Comparison of ENCODE assay signal across 22 cellular contexts in genomic region chr5:138620661-138621224, GRCh38. TPM values are rescaled to one million over a fixed set of nuclear protein-coding genes. Genes with fewer than 3 reads are reported as not detected.
A peak's percentile ranks its signal among the peaks of the same experiment; 100 is the strongest.
DNase-seq lines count a peak whose midpoint lies in the region; ATAC-seq, FAIRE-seq and TF ChIP-seq lines count a peak whose summit lies in the region.
"Had no signal": no experiment of that assay in that cellular context is flagged by ENCODE, and none has a peak within 500 bp of the region (broad histone marks: within the 10 kb centered on the region; RNA-seq: fewer than 3 reads in every experiment).

No MANE protein-coding gene starts in this region.

- no peak overlapping the region for H3K27ac Mint-ChIP-seq in glutamatergic neuron (ENCODE audit: unreplicated experiment)
- peak overlapping the region; percentile 14 for H3K27ac Mint-ChIP-seq in stimulated activated naive B cell treated with anti-CD40 and anti-IgM and Interleukin-4, amounts not matched to agents 10 μg/mL and 1 μg/mL and 100 μg/mL, for 72 hours
- no peak overlapping the region for H3K27ac Mint-ChIP-seq in effector memory CD8-positive, alpha-beta T cell
- H3K27ac Mint-ChIP-seq: HFFc6 had no signal

- no peak for TF ChIP-seq POLR2A in HepG2 (IDR thresholded peaks at IDR 0.05; ENCODE audit: insufficient read depth in 1 of 2, low read depth in 2 of 2, low read length in 2 of 2)

- no peak for TF ChIP-seq RAD21 in HepG2 (CRISPR knock-in tag; IDR thresholded peaks at IDR 0.05)

- H3K9me2 ChIP-seq in MM.1S (replicated peaks; ENCODE audit: insufficient read depth, low read length), result no peaks in the 10 kb centered on the region

- H3K4me2 ChIP-seq in MM.1S (ENCODE audit: low read depth, low read length), result no peak overlapping the region
- H3K4me2 ChIP-seq in HepG2 (ENCODE audit: low read depth, low read length), result no peak overlapping the region

- H3K27me3 Mint-ChIP-seq in glutamatergic neuron (ENCODE audit: unreplicated experiment), result no peaks in the 10 kb centered on the region
- peaks cover 17 to 39% of the 10 kb centered on the region in 2 donors for H3K27me3 Mint-ChIP-seq in stimulated activated naive B cell treated with anti-CD40 and anti-IgM and Interleukin-4, amounts not matched to agents 10 μg/mL and 1 μg/mL and 100 μg/mL, for 72 hours
- peaks cover 33 to 44% of the 10 kb centered on the region in 2 donors for H3K27me3 Mint-ChIP-seq in effector memory CD8-positive, alpha-beta T cell

- BruUV-seq in HepG2 (replicated peaks; lab: Mats Ljungman, UMichigan), result no TSS peak

- H3K36me3 Mint-ChIP-seq in glutamatergic neuron (ENCODE audit: unreplicated experiment), result peaks cover 4% of the 10 kb centered on the region
- H3K36me3 Mint-ChIP-seq in stimulated activated naive B cell treated with anti-CD40 and anti-IgM and Interleukin-4, amounts not matched to agents 10 μg/mL and 1 μg/mL and 100 μg/mL, for 72 hours, result no peaks in the 10 kb centered on the region
- H3K36me3 Mint-ChIP-seq in effector memory CD8-positive, alpha-beta T cell (ENCODE audit: insufficient read depth), result no peaks in the 10 kb centered on the region
- H3K36me3 Mint-ChIP-seq: CD4-positive, alpha-beta memory T cell had no signal

- WGBS in HepG2 (ENCODE audit: low lambda C conversion rate), result 28% methylated on average over 4 of the region's 4 CpGs

- no peaks in the 10 kb centered on the region for H4K20me1 ChIP-seq in MM.1S (ENCODE audit: insufficient read depth, low read length)
- no peaks in the 10 kb centered on the region for H4K20me1 ChIP-seq in HepG2 (ENCODE audit: insufficient read depth, low read length)

- H3K27me3 ChIP-seq in MM.1S (replicated peaks; ENCODE audit: insufficient read depth, low read length), result no peaks in the 10 kb centered on the region
- peaks cover 0 to 4% of the 10 kb centered on the region in 2 experiments; a peak in 1 of 5 replicates for H3K27me3 ChIP-seq in HepG2 (ENCODE audit: control insufficient read depth in 1 of 2, insufficient read depth in 2 of 2, low read length in 2 of 2)

- peak overlapping the region; percentile 9 for H3K4me3 Mint-ChIP-seq in glutamatergic neuron (ENCODE audit: unreplicated experiment)
- H3K4me3 Mint-ChIP-seq in stimulated activated naive B cell treated with anti-CD40 and anti-IgM and Interleukin-4, amounts not matched to agents 10 μg/mL and 1 μg/mL and 100 μg/mL, for 72 hours, result no peak overlapping the region
- H3K4me3 Mint-ChIP-seq in effector memory CD8-positive, alpha-beta T cell, result no peak overlapping the region
- H3K4me3 Mint-ChIP-seq: CD4-positive, alpha-beta memory T cell; H9; HFFc6 had no signal

- CTCF ChIA-PET in HEK293 (lab: Yijun Ruan, JAX), result no interaction called here
- CTCF ChIA-PET in HepG2 (lab: Yijun Ruan, JAX; ENCODE audit: low intra/inter-chr PET ratio, low total read pairs), result no interaction called here

- no peaks in the 10 kb centered on the region for H3K4me1 ChIP-seq in HEK293 (ENCODE audit: control insufficient read depth, insufficient read depth, low read length)
- no peaks in the 10 kb centered on the region for H3K4me1 ChIP-seq in MM.1S (ENCODE audit: low read length)
- peaks cover 8% of the 10 kb centered on the region for H3K4me1 ChIP-seq in HepG2 (ENCODE audit: insufficient read depth, low read length)

- H3F3A ChIP-seq in MM.1S (ENCODE audit: insufficient read depth, low read length), result no peaks in the 10 kb centered on the region

- H3K9ac ChIP-seq in MM.1S (ENCODE audit: low read length), result no peak overlapping the region
- H3K9ac ChIP-seq in HepG2 (ENCODE audit: insufficient read depth, low read depth, low read length), result no peak overlapping the region
- H3K9ac ChIP-seq: GM23248 had no signal

- ATAC-seq in stimulated activated naive B cell treated with anti-CD40 and anti-IgM and Interleukin-4, amounts not matched to agents 10 μg/mL and 1 μg/mL and 100 μg/mL, for 72 hours (replicated peaks), result no peak
- ATAC-seq in GM18502 (IDR thresholded peaks at IDR 0.05; ENCODE audit: poor library complexity, unreplicated experiment) (no peak), HepG2 (no peak)
- ATAC-seq in effector memory CD8-positive, alpha-beta T cell (replicated peaks), result no peak
- ATAC-seq: HCT116 had no signal

- DNase-seq in MM.1S (no peak), glutamatergic neuron (no peak), NCI-H2107 (lab: John Stamatoyannopoulos, UW) (no peak), HepG2 (ENCODE audit: low spot score) (no peak)
- no peak for DNase-seq in stimulated activated naive B cell treated with anti-CD40 and anti-IgM and Interleukin-4, amounts not matched to agents 10 μg/mL and 1 μg/mL and 100 μg/mL, for 72 hours
- DNase-seq in effector memory CD8-positive, alpha-beta T cell, result no peak
- DNase-seq: C1 segment of cervical spinal cord; Calu3; CD4-positive, alpha-beta memory T cell; COR-L47; DMS53; DMS79 treated with DMSO at 0.1 percent for 48 hours; GF-D8; GM23248; H9; HFFc6 had no signal

- H3K36me3 ChIP-seq in HEK293 (ENCODE audit: control insufficient read depth in 2 of 2, insufficient read depth in 1 of 2, low read length in 2 of 2) (no peaks in the 10 kb centered on the region), MM.1S (replicated peaks; ENCODE audit: insufficient read depth, low read length) (no peaks in the 10 kb centered on the region), HepG2 (replicated peaks in 1 of 2; ENCODE audit: control insufficient read depth in 1 of 2, insufficient read depth in 2 of 2, low read length in 2 of 2) (no peaks in the 10 kb centered on the region)

- H3K9me3 Mint-ChIP-seq in glutamatergic neuron (ENCODE audit: unreplicated experiment), result no peaks in the 10 kb centered on the region
- no peaks in the 10 kb centered on the region for H3K9me3 Mint-ChIP-seq in stimulated activated naive B cell treated with anti-CD40 and anti-IgM and Interleukin-4, amounts not matched to agents 10 μg/mL and 1 μg/mL and 100 μg/mL, for 72 hours
- no peaks in the 10 kb centered on the region for H3K9me3 Mint-ChIP-seq in effector memory CD8-positive, alpha-beta T cell
- H3K9me3 Mint-ChIP-seq: CD4-positive, alpha-beta memory T cell; H9; HFFc6 had no signal

- H3K79me2 ChIP-seq in MM.1S (ENCODE audit: low read length) (no peaks in the 10 kb centered on the region), HepG2 (ENCODE audit: insufficient read depth, low read length) (no peaks in the 10 kb centered on the region)

- POLR2A ChIA-PET in HEK293 (lab: Yijun Ruan, JAX), result interaction anchor here (0.6 kb wide), 1 partner anchor 122 kb away, joined by 5 read pairs; no protein-coding TSS in a partner anchor
- POLR2A ChIA-PET in HepG2 (lab: Yijun Ruan, JAX), result no interaction called here

- in situ Hi-C loops in HepG2 (cut with HindIII; ENCODE audit: extremely low pct_ligation_motif_present, low pct_unique_long_range_greater_than_20kb), result no loop called here

- H3K4me3 ChIP-seq in HEK293 (ENCODE audit: low read depth, low read length) (no peak overlapping the region), MM.1S (ENCODE audit: low read length) (no peak overlapping the region), HepG2 (replicated peaks in 1 of 3; ENCODE audit: insufficient read depth in 1 of 3, low read depth in 2 of 3, low read length in 3 of 3) (no peak overlapping the region)
- H3K4me3 ChIP-seq: GM23248 had no signal

- H2AFZ ChIP-seq in MM.1S (ENCODE audit: low read length) (0 out of 2 replicates have a peak overlapping the region, but pooled peaks have one; percentile 6), HepG2 (ENCODE audit: low read length) (no peak overlapping the region)
- H2AFZ ChIP-seq: GM23248 had no signal

- no peaks in the 10 kb centered on the region for H3K4me1 Mint-ChIP-seq in glutamatergic neuron (ENCODE audit: low read depth, unreplicated experiment)
- H3K4me1 Mint-ChIP-seq in stimulated activated naive B cell treated with anti-CD40 and anti-IgM and Interleukin-4, amounts not matched to agents 10 μg/mL and 1 μg/mL and 100 μg/mL, for 72 hours, result no peaks in the 10 kb centered on the region
- no peaks in the 10 kb centered on the region for H3K4me1 Mint-ChIP-seq in effector memory CD8-positive, alpha-beta T cell (ENCODE audit: low read depth in 2 of 2)
- H3K4me1 Mint-ChIP-seq: CD4-positive, alpha-beta memory T cell had no signal

- no peak overlapping the region for H3K27ac ChIP-seq in HEK293 (ENCODE audit: extremely low read depth, low read depth, low read length)
- H3K27ac ChIP-seq in MM.1S (ENCODE audit: low read length), result no peak overlapping the region
- no peak overlapping the region for H3K27ac ChIP-seq in HepG2 (ENCODE audit: extremely low read length, insufficient read depth, low read length)
- H3K27ac ChIP-seq: GM23248 had no signal

- H3K9me3 ChIP-seq in HEK293 (ENCODE audit: control insufficient read depth, insufficient read depth, low read depth, low read length) (no peaks in the 10 kb centered on the region), MM.1S (replicated peaks; ENCODE audit: insufficient read depth, low read length) (no peaks in the 10 kb centered on the region), HepG2 (ENCODE audit: low read length) (no peaks in the 10 kb centered on the region)

- FAIRE-seq in HepG2 (lab: Jason Lieb, UNC), result no peak
- FAIRE-seq: GM12891, GM19239, H1 had no signal

- no peak for TF ChIP-seq EP300 in HepG2 (IDR thresholded peaks at IDR 0.05; ENCODE audit: low read depth in 2 of 2, low read length in 2 of 2)
- no peak for TF ChIP-seq EP300 in HepG2 (CRISPR knock-in tag; IDR thresholded peaks at IDR 0.05; ENCODE audit: borderline replicate concordance)

- TF ChIP-seq CTCF in HEK293 (tag by site-specific recombination; IDR thresholded peaks at IDR 0.05) (no peak), MM.1S (IDR thresholded peaks at IDR 0.05; ENCODE audit: low read length) (no peak), glutamatergic neuron (IDR thresholded peaks at IDR 0.05; ENCODE audit: partially characterized antibody, unreplicated experiment) (no peak), HepG2 (CRISPR knock-in tag; IDR thresholded peaks at IDR 0.05) (no peak)

- intact Hi-C loops in HepG2 (cut with micrococcal nuclease; ENCODE audit: unreplicated experiment), result no loop called here

RNA-seq across cellular contexts. Expression of gene HSPA9, which starts 45.5 kb away (rescaled TPM):
- total RNA-seq in glutamatergic neuron (ENCODE audit: unreplicated experiment), result 184 TPM
- total RNA-seq in HepG2 (2016; rRNA removed; fragmentation: Illumina TruSeq; extraction: Trizol), result 478 and 735 TPM in 2 replicates
- 60.7 and 67.1 TPM in 2 replicates for total RNA-seq in HepG2 (2016; cell fraction: cytosol; rRNA removed; fragmentation: Illumina TruSeq; extraction: Trizol; ENCODE audit: low read depth)
- 492 and 742 TPM in 2 replicates for total RNA-seq in HepG2 (2016; cell fraction: insoluble cytoplasmic fraction; rRNA removed; fragmentation: Illumina TruSeq; extraction: Trizol)
- 128 and 136 TPM in 2 replicates for total RNA-seq in HepG2 (2016; cell fraction: membrane; rRNA removed; fragmentation: Illumina TruSeq; extraction: Trizol)
- total RNA-seq in HepG2 (2016; cell fraction: nucleus; rRNA removed; fragmentation: Illumina TruSeq; extraction: Trizol), result 233 and 239 TPM in 2 replicates
- 165 and 187 TPM in 2 replicates for polyA plus RNA-seq in HepG2 (2011; rRNA removed)
- 153 and 171 TPM in 2 replicates for polyA plus RNA-seq in HepG2 (2011; cell fraction: cytosol; rRNA removed)
- 105 and 119 TPM in 2 replicates for polyA plus RNA-seq in HepG2 (2011; cell fraction: nucleus; rRNA removed)
- 281 and 405 TPM in 2 replicates for polyA plus RNA-seq in HepG2 (2012)
- polyA plus RNA-seq in HepG2 (2016; cell fraction: cytosol; fragmentation: Illumina TruSeq; extraction: Trizol; ENCODE audit: low read depth), result 26.8 and 33.1 TPM in 2 replicates
- polyA plus RNA-seq in HepG2 (2016; cell fraction: insoluble cytoplasmic fraction; fragmentation: Illumina TruSeq; extraction: Trizol; ENCODE audit: low read depth), result 585 and 612 TPM in 2 replicates
- polyA plus RNA-seq in HepG2 (2016; cell fraction: membrane; fragmentation: Illumina TruSeq; extraction: Trizol; ENCODE audit: low read depth), result 74.1 and 78.6 TPM in 2 replicates
- 287 and 304 TPM in 2 replicates for polyA plus RNA-seq in HepG2 (2016; cell fraction: nucleus; fragmentation: Illumina TruSeq; extraction: Trizol; ENCODE audit: insufficient read depth, low read depth)
- 402 and 449 TPM in 2 replicates for polyA minus RNA-seq in HepG2 (2011; rRNA and poly(A)+ RNA removed; ENCODE audit: low replicate concordance)
- polyA minus RNA-seq in HepG2 (2011; cell fraction: cytosol; rRNA and poly(A)+ RNA removed), result 171 and 204 TPM in 2 replicates
- 196 and 222 TPM in 2 replicates for polyA minus RNA-seq in HepG2 (2011; cell fraction: nucleus; rRNA and poly(A)+ RNA removed)
